ENCODE assay signal across 1 cellular context in the genomic region with DNA sequence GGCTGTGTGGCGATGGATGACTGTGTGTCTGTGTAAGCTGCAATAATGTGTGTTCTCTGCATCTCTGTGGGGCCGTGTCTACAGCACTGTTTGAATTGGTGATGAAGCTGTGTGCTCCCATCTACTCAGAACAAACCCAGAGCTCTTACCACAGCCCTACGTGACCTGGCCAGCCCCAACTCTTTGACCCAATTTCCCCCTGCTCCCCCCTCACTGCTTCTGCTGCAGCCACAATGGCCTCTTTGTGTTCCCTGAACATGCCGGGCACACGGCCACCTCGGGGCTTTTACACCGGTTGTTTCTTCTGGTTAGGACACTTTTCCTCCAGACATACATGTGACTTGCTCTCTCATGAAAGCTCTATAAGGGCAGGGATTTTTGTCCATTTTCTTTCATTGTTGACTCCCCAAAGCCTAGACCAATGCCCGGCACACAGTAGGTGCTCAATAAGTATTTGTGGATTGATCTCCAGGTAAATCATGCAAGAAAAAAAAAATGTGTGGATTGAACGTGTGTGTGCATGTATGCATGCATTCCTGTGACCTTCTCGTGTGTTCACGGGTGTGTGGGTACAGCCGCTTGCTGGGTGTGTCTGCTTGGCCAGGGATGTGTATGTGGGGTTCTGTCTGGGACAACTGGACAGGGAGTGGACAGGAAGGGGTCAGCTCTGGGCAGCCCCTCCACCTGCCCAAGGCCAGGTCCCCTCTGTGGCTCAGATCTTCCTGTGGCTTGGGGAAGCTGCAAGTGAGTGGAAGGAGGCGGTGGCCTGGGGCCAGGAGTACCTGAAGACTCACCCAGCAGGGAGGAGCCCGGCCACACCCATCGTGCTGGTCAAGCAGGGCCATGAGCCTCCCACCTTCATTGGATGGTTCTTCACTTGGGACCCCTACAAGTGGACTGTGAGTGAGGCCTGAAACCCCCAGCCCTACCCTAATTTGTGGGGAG.
TF ChIP-seq lines count a peak whose summit lies in the region.

No MANE protein-coding gene starts in this region.

TF ChIP-seq in HepG2, 621 proteins besides CTCF, POLR2A, EP300 and RAD21 (continued from another document and continues in another):
- TF ChIP-seq ZNF224 (CRISPR knock-in tag; IDR thresholded peaks at IDR 0.05) (no peak), NFKBIZ (CRISPR knock-in tag; IDR thresholded peaks at IDR 0.05) (no peak), CC2D1A (CRISPR knock-in tag; IDR thresholded peaks at IDR 0.05) (no peak), NFIB (CRISPR knock-in tag; IDR thresholded peaks at IDR 0.05; ENCODE audit: borderline replicate concordance) (no peak), ZMYM2 (CRISPR knock-in tag; IDR thresholded peaks at IDR 0.05) (no peak), ZNF20 (CRISPR knock-in tag; IDR thresholded peaks at IDR 0.05) (no peak), MED1 (CRISPR knock-in tag; IDR thresholded peaks at IDR 0.05) (peak; percentile 84), ZBTB10 (CRISPR knock-in tag; IDR thresholded peaks at IDR 0.05; ENCODE audit: borderline replicate concordance) (no peak), ZNF746 (CRISPR knock-in tag; IDR thresholded peaks at IDR 0.05) (no peak), GATA4 (IDR thresholded peaks at IDR 0.05; ENCODE audit: borderline replicate concordance, low read depth) (no peak), LCORL (IDR thresholded peaks at IDR 0.05) (no peak), LCORL (CRISPR knock-in tag; IDR thresholded peaks at IDR 0.05) (peak; percentile 83; the same call in 1 of the 2 replicates), SRSF9 (IDR thresholded peaks at IDR 0.05; ENCODE audit: borderline replicate concordance, insufficient read depth, low read depth, low read length, poor library complexity, severe bottlenecking) (no peak), SSRP1 (CRISPR knock-in tag; IDR thresholded peaks at IDR 0.05) (no peak), RFX3 (CRISPR knock-in tag; IDR thresholded peaks at IDR 0.05) (no peak), JUNB (CRISPR knock-in tag; IDR thresholded peaks at IDR 0.05; ENCODE audit: borderline replicate concordance) (no peak), ZNF788 (CRISPR knock-in tag; IDR thresholded peaks at IDR 0.05; ENCODE audit: borderline replicate concordance) (no peak), ZNF75D (CRISPR knock-in tag; IDR thresholded peaks at IDR 0.05; ENCODE audit: borderline replicate concordance) (no peak), ZNF281 (CRISPR knock-in tag; IDR thresholded peaks at IDR 0.05; ENCODE audit: borderline replicate concordance) (no peak), ZNF121 (CRISPR knock-in tag; IDR thresholded peaks at IDR 0.05) (no peak; the same call in 1 of the 2 replicates), ZGPAT (CRISPR knock-in tag; IDR thresholded peaks at IDR 0.05) (no peak), SMARCE1 (IDR thresholded peaks at IDR 0.05; ENCODE audit: borderline replicate concordance) (no peak), ZFP36L2 (CRISPR knock-in tag; IDR thresholded peaks at IDR 0.05) (no peak), ARNT2 (CRISPR knock-in tag; IDR thresholded peaks at IDR 0.05; ENCODE audit: low read depth) (no peak), ZNF264 (CRISPR knock-in tag; IDR thresholded peaks at IDR 0.05) (0 out of 2 replicates have a peak, but pooled peaks have one; percentile 58), ZNF350 (CRISPR knock-in tag; IDR thresholded peaks at IDR 0.05; ENCODE audit: borderline replicate concordance, low read depth) (no peak), E2F2 (CRISPR knock-in tag; IDR thresholded peaks at IDR 0.05; ENCODE audit: borderline replicate concordance) (no peak), PLRG1 (conservative IDR thresholded peaks at IDR 0.05) (no peak), ZNF891 (CRISPR knock-in tag; IDR thresholded peaks at IDR 0.05) (no peak), XRCC5 (optimal IDR thresholded peaks at IDR 0.05; ENCODE audit: low read length) (peak; percentile 58), ZSCAN31 (CRISPR knock-in tag; IDR thresholded peaks at IDR 0.05; ENCODE audit: low read depth) (no peak)
- TF ChIP-seq, protein P1, sequence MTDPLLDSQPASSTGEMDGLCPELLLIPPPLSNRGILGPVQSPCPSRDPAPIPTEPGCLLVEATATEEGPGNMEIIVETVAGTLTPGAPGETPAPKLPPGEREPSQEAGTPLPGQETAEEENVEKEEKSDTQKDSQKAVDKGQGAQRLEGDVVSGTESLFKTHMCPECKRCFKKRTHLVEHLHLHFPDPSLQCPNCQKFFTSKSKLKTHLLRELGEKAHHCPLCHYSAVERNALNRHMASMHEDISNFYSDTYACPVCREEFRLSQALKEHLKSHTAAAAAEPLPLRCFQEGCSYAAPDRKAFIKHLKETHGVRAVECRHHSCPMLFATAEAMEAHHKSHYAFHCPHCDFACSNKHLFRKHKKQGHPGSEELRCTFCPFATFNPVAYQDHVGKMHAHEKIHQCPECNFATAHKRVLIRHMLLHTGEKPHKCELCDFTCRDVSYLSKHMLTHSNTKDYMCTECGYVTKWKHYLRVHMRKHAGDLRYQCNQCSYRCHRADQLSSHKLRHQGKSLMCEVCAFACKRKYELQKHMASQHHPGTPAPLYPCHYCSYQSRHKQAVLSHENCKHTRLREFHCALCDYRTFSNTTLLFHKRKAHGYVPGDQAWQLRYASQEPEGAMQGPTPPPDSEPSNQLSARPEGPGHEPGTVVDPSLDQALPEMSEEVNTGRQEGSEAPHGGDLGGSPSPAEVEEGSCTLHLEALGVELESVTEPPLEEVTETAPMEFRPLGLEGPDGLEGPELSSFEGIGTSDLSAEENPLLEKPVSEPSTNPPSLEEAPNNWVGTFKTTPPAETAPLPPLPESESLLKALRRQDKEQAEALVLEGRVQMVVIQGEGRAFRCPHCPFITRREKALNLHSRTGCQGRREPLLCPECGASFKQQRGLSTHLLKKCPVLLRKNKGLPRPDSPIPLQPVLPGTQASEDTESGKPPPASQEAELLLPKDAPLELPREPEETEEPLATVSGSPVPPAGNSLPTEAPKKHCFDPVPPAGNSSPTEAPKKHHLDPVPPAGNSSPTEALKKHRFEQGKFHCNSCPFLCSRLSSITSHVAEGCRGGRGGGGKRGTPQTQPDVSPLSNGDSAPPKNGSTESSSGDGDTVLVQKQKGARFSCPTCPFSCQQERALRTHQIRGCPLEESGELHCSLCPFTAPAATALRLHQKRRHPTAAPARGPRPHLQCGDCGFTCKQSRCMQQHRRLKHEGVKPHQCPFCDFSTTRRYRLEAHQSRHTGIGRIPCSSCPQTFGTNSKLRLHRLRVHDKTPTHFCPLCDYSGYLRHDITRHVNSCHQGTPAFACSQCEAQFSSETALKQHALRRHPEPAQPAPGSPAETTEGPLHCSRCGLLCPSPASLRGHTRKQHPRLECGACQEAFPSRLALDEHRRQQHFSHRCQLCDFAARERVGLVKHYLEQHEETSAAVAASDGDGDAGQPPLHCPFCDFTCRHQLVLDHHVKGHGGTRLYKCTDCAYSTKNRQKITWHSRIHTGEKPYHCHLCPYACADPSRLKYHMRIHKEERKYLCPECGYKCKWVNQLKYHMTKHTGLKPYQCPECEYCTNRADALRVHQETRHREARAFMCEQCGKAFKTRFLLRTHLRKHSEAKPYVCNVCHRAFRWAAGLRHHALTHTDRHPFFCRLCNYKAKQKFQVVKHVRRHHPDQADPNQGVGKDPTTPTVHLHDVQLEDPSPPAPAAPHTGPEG (CRISPR knock-in tag; IDR thresholded peaks at IDR 0.05), result no peak
- TF ChIP-seq, protein P2, sequence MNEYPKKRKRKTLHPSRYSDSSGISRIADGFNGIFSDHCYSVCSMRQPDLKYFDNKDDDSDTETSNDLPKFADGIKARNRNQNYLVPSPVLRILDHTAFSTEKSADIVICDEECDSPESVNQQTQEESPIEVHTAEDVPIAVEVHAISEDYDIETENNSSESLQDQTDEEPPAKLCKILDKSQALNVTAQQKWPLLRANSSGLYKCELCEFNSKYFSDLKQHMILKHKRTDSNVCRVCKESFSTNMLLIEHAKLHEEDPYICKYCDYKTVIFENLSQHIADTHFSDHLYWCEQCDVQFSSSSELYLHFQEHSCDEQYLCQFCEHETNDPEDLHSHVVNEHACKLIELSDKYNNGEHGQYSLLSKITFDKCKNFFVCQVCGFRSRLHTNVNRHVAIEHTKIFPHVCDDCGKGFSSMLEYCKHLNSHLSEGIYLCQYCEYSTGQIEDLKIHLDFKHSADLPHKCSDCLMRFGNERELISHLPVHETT (CRISPR knock-in tag; conservative IDR thresholded peaks at IDR 0.05), result no peak
- TF ChIP-seq, protein P3, sequence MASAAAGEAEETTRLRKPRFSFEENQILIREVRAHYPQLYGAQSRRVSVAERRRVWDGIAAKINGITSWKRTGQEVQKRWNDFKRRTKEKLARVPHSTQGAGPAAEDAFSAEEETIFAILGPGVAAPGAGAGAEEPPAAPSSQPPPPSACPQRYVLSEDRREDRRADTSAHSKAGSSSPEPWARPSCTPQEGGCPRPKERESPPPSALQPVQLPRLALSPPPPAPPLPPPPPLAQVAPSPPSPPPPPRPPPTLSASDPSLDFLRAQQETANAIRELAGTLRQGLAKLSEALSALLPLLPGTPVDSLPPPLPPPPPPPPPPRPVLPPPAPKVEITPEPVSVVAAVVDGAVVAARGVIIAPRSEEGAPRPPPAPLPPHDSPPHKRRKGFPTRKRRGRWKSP (CRISPR knock-in tag; IDR thresholded peaks at IDR 0.05), result no peak
- TF ChIP-seq, protein P4, sequence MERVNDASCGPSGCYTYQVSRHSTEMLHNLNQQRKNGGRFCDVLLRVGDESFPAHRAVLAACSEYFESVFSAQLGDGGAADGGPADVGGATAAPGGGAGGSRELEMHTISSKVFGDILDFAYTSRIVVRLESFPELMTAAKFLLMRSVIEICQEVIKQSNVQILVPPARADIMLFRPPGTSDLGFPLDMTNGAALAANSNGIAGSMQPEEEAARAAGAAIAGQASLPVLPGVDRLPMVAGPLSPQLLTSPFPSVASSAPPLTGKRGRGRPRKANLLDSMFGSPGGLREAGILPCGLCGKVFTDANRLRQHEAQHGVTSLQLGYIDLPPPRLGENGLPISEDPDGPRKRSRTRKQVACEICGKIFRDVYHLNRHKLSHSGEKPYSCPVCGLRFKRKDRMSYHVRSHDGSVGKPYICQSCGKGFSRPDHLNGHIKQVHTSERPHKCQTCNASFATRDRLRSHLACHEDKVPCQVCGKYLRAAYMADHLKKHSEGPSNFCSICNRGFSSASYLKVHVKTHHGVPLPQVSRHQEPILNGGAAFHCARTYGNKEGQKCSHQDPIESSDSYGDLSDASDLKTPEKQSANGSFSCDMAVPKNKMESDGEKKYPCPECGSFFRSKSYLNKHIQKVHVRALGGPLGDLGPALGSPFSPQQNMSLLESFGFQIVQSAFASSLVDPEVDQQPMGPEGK (CRISPR knock-in tag; IDR thresholded peaks at IDR 0.05), result peak; percentile 79
- TF ChIP-seq, protein P5, sequence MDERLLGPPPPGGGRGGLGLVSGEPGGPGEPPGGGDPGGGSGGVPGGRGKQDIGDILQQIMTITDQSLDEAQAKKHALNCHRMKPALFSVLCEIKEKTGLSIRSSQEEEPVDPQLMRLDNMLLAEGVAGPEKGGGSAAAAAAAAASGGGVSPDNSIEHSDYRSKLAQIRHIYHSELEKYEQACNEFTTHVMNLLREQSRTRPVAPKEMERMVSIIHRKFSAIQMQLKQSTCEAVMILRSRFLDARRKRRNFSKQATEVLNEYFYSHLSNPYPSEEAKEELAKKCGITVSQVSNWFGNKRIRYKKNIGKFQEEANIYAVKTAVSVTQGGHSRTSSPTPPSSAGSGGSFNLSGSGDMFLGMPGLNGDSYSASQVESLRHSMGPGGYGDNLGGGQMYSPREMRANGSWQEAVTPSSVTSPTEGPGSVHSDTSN (CRISPR knock-in tag; IDR thresholded peaks at IDR 0.05), result no peak
